In genomic region chr20:58965270-58966064, GRCh38 we compare ENCODE assay signal across 2 cellular contexts.
TF ChIP-seq lines count a peak whose summit lies in the region.

No MANE protein-coding gene starts in this region.

TF ChIP-seq in GM23338, 12 proteins besides CTCF, POLR2A, EP300 and RAD21:
- TF ChIP-seq, protein P1, sequence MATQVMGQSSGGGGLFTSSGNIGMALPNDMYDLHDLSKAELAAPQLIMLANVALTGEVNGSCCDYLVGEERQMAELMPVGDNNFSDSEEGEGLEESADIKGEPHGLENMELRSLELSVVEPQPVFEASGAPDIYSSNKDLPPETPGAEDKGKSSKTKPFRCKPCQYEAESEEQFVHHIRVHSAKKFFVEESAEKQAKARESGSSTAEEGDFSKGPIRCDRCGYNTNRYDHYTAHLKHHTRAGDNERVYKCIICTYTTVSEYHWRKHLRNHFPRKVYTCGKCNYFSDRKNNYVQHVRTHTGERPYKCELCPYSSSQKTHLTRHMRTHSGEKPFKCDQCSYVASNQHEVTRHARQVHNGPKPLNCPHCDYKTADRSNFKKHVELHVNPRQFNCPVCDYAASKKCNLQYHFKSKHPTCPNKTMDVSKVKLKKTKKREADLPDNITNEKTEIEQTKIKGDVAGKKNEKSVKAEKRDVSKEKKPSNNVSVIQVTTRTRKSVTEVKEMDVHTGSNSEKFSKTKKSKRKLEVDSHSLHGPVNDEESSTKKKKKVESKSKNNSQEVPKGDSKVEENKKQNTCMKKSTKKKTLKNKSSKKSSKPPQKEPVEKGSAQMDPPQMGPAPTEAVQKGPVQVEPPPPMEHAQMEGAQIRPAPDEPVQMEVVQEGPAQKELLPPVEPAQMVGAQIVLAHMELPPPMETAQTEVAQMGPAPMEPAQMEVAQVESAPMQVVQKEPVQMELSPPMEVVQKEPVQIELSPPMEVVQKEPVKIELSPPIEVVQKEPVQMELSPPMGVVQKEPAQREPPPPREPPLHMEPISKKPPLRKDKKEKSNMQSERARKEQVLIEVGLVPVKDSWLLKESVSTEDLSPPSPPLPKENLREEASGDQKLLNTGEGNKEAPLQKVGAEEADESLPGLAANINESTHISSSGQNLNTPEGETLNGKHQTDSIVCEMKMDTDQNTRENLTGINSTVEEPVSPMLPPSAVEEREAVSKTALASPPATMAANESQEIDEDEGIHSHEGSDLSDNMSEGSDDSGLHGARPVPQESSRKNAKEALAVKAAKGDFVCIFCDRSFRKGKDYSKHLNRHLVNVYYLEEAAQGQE (IDR thresholded peaks at IDR 0.05; ENCODE audit: unreplicated experiment), result no peak
- TF ChIP-seq POLR2AphosphoS5 (IDR thresholded peaks at IDR 0.05; ENCODE audit: low read depth) (no peak), ZNF331 (CRISPR knock-in tag; IDR thresholded peaks at IDR 0.05; ENCODE audit: low read depth) (no peak), STAT1 (IDR thresholded peaks at IDR 0.05; ENCODE audit: unreplicated experiment) (no peak), ZNF114 (CRISPR knock-in tag; IDR thresholded peaks at IDR 0.05) (no peak), NANOG (IDR thresholded peaks at IDR 0.05; ENCODE audit: borderline replicate concordance) (no peak), ZNF462 (CRISPR knock-in tag; IDR thresholded peaks at IDR 0.05) (no peak), ETS1 (IDR thresholded peaks at IDR 0.05) (no peak), CREB1 (CRISPR knock-in tag; IDR thresholded peaks at IDR 0.05; ENCODE audit: low read depth) (no peak), EZH2phosphoT487 (IDR thresholded peaks at IDR 0.05; ENCODE audit: unreplicated experiment) (no peak), JUNB (IDR thresholded peaks at IDR 0.05; ENCODE audit: unreplicated experiment) (no peak), EZH2 (IDR thresholded peaks at IDR 0.05; ENCODE audit: low read depth, unreplicated experiment) (no peak)

TF ChIP-seq in K562, 482 proteins besides CTCF, POLR2A, EP300 and RAD21:
- TF ChIP-seq TSHZ1 (CRISPR knock-in tag; IDR thresholded peaks at IDR 0.05), result no peak
- TF ChIP-seq, protein P2, sequence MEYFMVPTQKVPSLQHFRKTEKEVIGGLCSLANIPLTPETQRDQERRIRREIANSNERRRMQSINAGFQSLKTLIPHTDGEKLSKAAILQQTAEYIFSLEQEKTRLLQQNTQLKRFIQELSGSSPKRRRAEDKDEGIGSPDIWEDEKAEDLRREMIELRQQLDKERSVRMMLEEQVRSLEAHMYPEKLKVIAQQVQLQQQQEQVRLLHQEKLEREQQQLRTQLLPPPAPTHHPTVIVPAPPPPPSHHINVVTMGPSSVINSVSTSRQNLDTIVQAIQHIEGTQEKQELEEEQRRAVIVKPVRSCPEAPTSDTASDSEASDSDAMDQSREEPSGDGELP (CRISPR knock-in tag; IDR thresholded peaks at IDR 0.05; ENCODE audit: borderline replicate concordance), result no peak
- TF ChIP-seq GABPB1 (CRISPR knock-in tag; IDR thresholded peaks at IDR 0.05), result no peak
- TF ChIP-seq HDAC6 (IDR thresholded peaks at IDR 0.05; ENCODE audit: low read depth, low read length), result no peak
- TF ChIP-seq HMBOX1 (IDR thresholded peaks at IDR 0.05), result no peak
- TF ChIP-seq E2F3 (CRISPR knock-in tag; IDR thresholded peaks at IDR 0.05), result no peak
- no peak for TF ChIP-seq SAP30 (IDR thresholded peaks at IDR 0.05; ENCODE audit: borderline replicate concordance, insufficient read depth, low read depth, low read length, poor library complexity, severe bottlenecking)
- TF ChIP-seq, protein P3, sequence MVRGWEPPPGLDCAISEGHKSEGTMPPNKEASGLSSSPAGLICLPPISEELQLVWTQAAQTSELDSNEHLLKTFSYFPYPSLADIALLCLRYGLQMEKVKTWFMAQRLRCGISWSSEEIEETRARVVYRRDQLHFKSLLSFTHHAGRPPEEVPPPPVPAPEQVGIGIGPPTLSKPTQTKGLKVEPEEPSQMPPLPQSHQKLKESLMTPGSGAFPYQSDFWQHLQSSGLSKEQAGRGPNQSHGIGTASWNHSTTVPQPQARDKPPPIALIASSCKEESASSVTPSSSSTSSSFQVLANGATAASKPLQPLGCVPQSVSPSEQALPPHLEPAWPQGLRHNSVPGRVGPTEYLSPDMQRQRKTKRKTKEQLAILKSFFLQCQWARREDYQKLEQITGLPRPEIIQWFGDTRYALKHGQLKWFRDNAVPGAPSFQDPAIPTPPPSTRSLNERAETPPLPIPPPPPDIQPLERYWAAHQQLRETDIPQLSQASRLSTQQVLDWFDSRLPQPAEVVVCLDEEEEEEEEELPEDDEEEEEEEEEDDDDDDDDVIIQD (CRISPR knock-in tag; IDR thresholded peaks at IDR 0.05), result no peak
- no peak for TF ChIP-seq CEBPG (CRISPR knock-in tag; IDR thresholded peaks at IDR 0.05)
- no peak for TF ChIP-seq CEBPG (tag; conservative IDR thresholded peaks at IDR 0.05 in 1 of 2, IDR thresholded peaks at IDR 0.05 in 1 of 2)
- TF ChIP-seq ZNF347 (CRISPR knock-in tag; IDR thresholded peaks at IDR 0.05; ENCODE audit: low read depth), result no peak
- no peak for TF ChIP-seq FOXA1 (IDR thresholded peaks at IDR 0.05; ENCODE audit: borderline replicate concordance)
- no peak for TF ChIP-seq HIVEP1 (CRISPR knock-in tag; IDR thresholded peaks at IDR 0.05)
- TF ChIP-seq NCOR1 (IDR thresholded peaks at IDR 0.05), result no peak
- TF ChIP-seq, protein P4, sequence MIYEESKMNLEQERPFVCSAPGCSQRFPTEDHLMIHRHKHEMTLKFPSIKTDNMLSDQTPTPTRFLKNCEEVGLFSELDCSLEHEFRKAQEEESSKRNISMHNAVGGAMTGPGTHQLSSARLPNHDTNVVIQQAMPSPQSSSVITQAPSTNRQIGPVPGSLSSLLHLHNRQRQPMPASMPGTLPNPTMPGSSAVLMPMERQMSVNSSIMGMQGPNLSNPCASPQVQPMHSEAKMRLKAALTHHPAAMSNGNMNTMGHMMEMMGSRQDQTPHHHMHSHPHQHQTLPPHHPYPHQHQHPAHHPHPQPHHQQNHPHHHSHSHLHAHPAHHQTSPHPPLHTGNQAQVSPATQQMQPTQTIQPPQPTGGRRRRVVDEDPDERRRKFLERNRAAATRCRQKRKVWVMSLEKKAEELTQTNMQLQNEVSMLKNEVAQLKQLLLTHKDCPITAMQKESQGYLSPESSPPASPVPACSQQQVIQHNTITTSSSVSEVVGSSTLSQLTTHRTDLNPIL (CRISPR knock-in tag; IDR thresholded peaks at IDR 0.05), result no peak
TF ChIP-seq in K562: peak in this region for 0.
